ENCODE assay signal across 21 cellular contexts in the genomic region with DNA sequence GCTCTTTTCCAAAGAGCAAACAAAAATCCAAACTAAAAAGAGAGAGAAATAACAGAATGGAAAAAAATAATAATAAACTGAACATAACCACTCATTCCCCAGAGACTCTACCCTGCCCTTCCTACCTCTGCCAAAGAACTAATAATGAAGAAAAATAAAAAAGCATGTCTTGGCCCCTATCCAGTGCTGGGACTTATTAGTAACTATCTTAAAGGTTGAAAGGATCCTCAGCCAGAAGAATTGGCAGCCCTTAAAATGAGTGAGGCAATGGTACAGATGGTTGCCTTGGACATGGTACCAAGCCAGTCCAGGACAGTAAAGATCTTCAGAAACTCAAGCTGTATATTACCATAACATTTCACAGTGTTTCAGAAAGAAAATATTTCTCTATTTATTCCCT.
"Had no signal": no experiment of that assay in that cellular context is flagged by ENCODE, and none has a peak within 500 bp of the region (broad histone marks: within the 10 kb centered on the region; RNA-seq: fewer than 3 reads in every experiment).

No MANE protein-coding gene starts in this region.

- H3K4me3 ChIP-seq: adrenal gland, skin epidermis, suprapubic skin had no signal

- DNase-seq: activated CD4-positive, alpha-beta T cell treated with anti-CD3 and anti-CD28 coated beads for 1 hour; activated CD8-positive, alpha-beta memory T cell treated with anti-CD3 and anti-CD28 coated beads for 24 hours; activated CD8-positive, alpha-beta memory T cell treated with anti-CD3 and anti-CD28 coated beads, Interleukin-2, amount 50 U/mL, for 48 hours; activated effector memory CD4-positive, alpha-beta T cell treated with anti-CD3 and anti-CD28 coated beads, Interleukin-2, amount 50 U/mL, for 16 hours; activated T-cell treated with anti-CD3 and anti-CD28 coated beads, Interleukin-2, amount 50 U/mL, for 72 hours; adrenal gland; cortex of kidney; effector CD4-positive, alpha-beta T cell; foreskin keratinocyte; glutamatergic neuron; hippocampal formation; midbrain; nephron progenitor cell; nucleus accumbens; retina; stimulated activated CD4-positive, alpha-beta T cell treated with anti-CD3 and anti-CD28 coated beads, Interleukin-15, amount 100 ng/mL, for 24 hours; stimulated activated CD4-positive, alpha-beta T cell treated with anti-CD3 and anti-CD28 coated beads, Interleukin-2, amount 100 ng/mL, for 48 hours; trophoblast cell; WERI-Rb-1 had no signal

- ATAC-seq: activated T-cell treated with anti-CD3 and anti-CD28 coated beads, Interleukin-2, amount 50 U/mL, for 72 hours; foreskin keratinocyte had no signal
